In genomic region chr3:185162634-185163033, GRCh38 we compare ENCODE assay signal across 3 cellular contexts.
TF ChIP-seq lines count a peak whose summit lies in the region.

No MANE protein-coding gene starts in this region.

TF ChIP-seq in HepG2, 621 proteins besides CTCF, POLR2A, EP300 and RAD21 (continues in another document):
- no peak for TF ChIP-seq ZSCAN30 (CRISPR knock-in tag; IDR thresholded peaks at IDR 0.05)
- no peak for TF ChIP-seq U2AF1 (optimal IDR thresholded peaks at IDR 0.05; ENCODE audit: low read depth, low read length)
- TF ChIP-seq, protein P1, sequence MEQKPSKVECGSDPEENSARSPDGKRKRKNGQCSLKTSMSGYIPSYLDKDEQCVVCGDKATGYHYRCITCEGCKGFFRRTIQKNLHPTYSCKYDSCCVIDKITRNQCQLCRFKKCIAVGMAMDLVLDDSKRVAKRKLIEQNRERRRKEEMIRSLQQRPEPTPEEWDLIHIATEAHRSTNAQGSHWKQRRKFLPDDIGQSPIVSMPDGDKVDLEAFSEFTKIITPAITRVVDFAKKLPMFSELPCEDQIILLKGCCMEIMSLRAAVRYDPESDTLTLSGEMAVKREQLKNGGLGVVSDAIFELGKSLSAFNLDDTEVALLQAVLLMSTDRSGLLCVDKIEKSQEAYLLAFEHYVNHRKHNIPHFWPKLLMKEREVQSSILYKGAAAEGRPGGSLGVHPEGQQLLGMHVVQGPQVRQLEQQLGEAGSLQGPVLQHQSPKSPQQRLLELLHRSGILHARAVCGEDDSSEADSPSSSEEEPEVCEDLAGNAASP (CRISPR knock-in tag; IDR thresholded peaks at IDR 0.05; ENCODE audit: borderline replicate concordance): no peak
- TF ChIP-seq, protein P2, sequence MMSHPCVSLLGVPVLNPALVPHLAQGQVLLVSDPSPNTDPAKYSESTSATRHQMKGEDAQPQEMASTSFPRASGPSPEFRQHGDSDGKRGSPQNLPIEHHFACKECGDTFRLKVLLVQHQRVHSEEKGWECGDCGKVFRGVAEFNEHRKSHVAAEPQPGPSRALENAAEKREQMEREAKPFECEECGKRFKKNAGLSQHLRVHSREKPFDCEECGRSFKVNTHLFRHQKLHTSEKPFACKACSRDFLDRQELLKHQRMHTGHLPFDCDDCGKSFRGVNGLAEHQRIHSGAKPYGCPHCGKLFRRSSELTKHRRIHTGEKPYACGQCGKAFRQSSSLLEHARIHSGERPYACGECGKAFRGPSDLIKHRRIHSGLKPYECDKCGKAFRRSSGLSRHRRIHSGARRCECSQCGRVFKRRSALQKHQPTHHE (CRISPR knock-in tag; IDR thresholded peaks at IDR 0.05; ENCODE audit: borderline replicate concordance): no peak
- TF ChIP-seq TAF15 (IDR thresholded peaks at IDR 0.05; ENCODE audit: low read depth, low read length, poor library complexity, severe bottlenecking): no peak
- 0 out of 2 replicates have a peak, but pooled peaks have one; percentile 16 for TF ChIP-seq CEBPB (IDR thresholded peaks at IDR 0.05; ENCODE audit: borderline replicate concordance, low read depth, low read length)
- TF ChIP-seq, protein P3, sequence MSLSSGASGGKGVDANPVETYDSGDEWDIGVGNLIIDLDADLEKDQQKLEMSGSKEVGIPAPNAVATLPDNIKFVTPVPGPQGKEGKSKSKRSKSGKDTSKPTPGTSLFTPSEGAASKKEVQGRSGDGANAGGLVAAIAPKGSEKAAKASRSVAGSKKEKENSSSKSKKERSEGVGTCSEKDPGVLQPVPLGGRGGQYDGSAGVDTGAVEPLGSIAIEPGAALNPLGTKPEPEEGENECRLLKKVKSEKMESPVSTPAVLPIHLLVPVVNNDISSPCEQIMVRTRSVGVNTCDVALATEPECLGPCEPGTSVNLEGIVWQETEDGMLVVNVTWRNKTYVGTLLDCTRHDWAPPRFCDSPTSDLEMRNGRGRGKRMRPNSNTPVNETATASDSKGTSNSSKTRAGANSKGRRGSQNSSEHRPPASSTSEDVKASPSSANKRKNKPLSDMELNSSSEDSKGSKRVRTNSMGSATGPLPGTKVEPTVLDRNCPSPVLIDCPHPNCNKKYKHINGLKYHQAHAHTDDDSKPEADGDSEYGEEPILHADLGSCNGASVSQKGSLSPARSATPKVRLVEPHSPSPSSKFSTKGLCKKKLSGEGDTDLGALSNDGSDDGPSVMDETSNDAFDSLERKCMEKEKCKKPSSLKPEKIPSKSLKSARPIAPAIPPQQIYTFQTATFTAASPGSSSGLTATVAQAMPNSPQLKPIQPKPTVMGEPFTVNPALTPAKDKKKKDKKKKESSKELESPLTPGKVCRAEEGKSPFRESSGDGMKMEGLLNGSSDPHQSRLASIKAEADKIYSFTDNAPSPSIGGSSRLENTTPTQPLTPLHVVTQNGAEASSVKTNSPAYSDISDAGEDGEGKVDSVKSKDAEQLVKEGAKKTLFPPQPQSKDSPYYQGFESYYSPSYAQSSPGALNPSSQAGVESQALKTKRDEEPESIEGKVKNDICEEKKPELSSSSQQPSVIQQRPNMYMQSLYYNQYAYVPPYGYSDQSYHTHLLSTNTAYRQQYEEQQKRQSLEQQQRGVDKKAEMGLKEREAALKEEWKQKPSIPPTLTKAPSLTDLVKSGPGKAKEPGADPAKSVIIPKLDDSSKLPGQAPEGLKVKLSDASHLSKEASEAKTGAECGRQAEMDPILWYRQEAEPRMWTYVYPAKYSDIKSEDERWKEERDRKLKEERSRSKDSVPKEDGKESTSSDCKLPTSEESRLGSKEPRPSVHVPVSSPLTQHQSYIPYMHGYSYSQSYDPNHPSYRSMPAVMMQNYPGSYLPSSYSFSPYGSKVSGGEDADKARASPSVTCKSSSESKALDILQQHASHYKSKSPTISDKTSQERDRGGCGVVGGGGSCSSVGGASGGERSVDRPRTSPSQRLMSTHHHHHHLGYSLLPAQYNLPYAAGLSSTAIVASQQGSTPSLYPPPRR (CRISPR knock-in tag; IDR thresholded peaks at IDR 0.05; ENCODE audit: borderline replicate concordance): no peak

TF ChIP-seq in HEK293, 187 proteins besides CTCF, POLR2A, EP300 and RAD21:
- TF ChIP-seq ZIC2 (tag by site-specific recombination; IDR thresholded peaks at IDR 0.05): no peak
- peak; percentile 62; the same call in 1 of the 2 replicates for TF ChIP-seq ZNF664 (tag by site-specific recombination; IDR thresholded peaks at IDR 0.05)
- no peak for TF ChIP-seq ZNF621 (tag by site-specific recombination; IDR thresholded peaks at IDR 0.05)

TF ChIP-seq in K562, 482 proteins besides CTCF, POLR2A, EP300 and RAD21:
- TF ChIP-seq GTF2A2 (tag; IDR thresholded peaks at IDR 0.05): no peak
- TF ChIP-seq MYC (IDR thresholded peaks at IDR 0.05; ENCODE audit: low read depth, low read length): 0 out of 2 replicates have a peak, but pooled peaks have one; percentile 20
- TF ChIP-seq MYC (CRISPR knock-in tag; IDR thresholded peaks at IDR 0.05; ENCODE audit: borderline replicate concordance, low read depth): no peak
- peak; percentile 77 for TF ChIP-seq ATF3 (IDR thresholded peaks at IDR 0.05)
- TF ChIP-seq ATF3 (CRISPR knock-in tag; conservative IDR thresholded peaks at IDR 0.05): no peak
- TF ChIP-seq YY1 (IDR thresholded peaks at IDR 0.05; ENCODE audit: borderline replicate concordance in 1 of 3, control insufficient read depth in 1 of 3, extremely low read depth in 1 of 3, insufficient read depth in 3 of 3, insufficient read length in 1 of 3, insufficient replicate concordance in 2 of 3, low read depth in 1 of 3, low read length in 2 of 3): peak in 1 of 3 experiments; percentile 32
- peak; percentile 77 for TF ChIP-seq CEBPB (tag; IDR thresholded peaks at IDR 0.05)
- no peak for TF ChIP-seq ZNF282 (CRISPR knock-in tag; IDR thresholded peaks at IDR 0.05)
- TF ChIP-seq CEBPG (CRISPR knock-in tag; IDR thresholded peaks at IDR 0.05): 0 out of 2 replicates have a peak, but pooled peaks have one; percentile 42
- peak; percentile 48 to 80; a peak in 3 of 4 replicates for TF ChIP-seq CEBPG (tag; conservative IDR thresholded peaks at IDR 0.05 in 1 of 2, IDR thresholded peaks at IDR 0.05 in 1 of 2)
- TF ChIP-seq, protein P4, sequence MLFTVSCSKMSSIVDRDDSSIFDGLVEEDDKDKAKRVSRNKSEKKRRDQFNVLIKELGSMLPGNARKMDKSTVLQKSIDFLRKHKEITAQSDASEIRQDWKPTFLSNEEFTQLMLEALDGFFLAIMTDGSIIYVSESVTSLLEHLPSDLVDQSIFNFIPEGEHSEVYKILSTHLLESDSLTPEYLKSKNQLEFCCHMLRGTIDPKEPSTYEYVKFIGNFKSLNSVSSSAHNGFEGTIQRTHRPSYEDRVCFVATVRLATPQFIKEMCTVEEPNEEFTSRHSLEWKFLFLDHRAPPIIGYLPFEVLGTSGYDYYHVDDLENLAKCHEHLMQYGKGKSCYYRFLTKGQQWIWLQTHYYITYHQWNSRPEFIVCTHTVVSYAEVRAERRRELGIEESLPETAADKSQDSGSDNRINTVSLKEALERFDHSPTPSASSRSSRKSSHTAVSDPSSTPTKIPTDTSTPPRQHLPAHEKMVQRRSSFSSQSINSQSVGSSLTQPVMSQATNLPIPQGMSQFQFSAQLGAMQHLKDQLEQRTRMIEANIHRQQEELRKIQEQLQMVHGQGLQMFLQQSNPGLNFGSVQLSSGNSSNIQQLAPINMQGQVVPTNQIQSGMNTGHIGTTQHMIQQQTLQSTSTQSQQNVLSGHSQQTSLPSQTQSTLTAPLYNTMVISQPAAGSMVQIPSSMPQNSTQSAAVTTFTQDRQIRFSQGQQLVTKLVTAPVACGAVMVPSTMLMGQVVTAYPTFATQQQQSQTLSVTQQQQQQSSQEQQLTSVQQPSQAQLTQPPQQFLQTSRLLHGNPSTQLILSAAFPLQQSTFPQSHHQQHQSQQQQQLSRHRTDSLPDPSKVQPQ (CRISPR knock-in tag; IDR thresholded peaks at IDR 0.05; ENCODE audit: borderline replicate concordance): no peak
- no peak for TF ChIP-seq BDP1 (IDR thresholded peaks at IDR 0.05; ENCODE audit: insufficient read depth, insufficient read length)
- TF ChIP-seq ZBTB5 (IDR thresholded peaks at IDR 0.05): no peak
- no peak for TF ChIP-seq ZNF253 (CRISPR knock-in tag; conservative IDR thresholded peaks at IDR 0.05)
